1 cellular context compared by ENCODE assay signal in genomic region chr17:72465191-72466024, GRCh38.
TF ChIP-seq lines count a peak whose summit lies in the region.

No MANE protein-coding gene starts in this region.

TF ChIP-seq in HepG2, 621 proteins besides CTCF, POLR2A, EP300 and RAD21 (continued from another document and continues in another):
- TF ChIP-seq ZNF280D (CRISPR knock-in tag; IDR thresholded peaks at IDR 0.05) (no peak), CCDC6 (CRISPR knock-in tag; IDR thresholded peaks at IDR 0.05) (no peak), TFDP1 (CRISPR knock-in tag; IDR thresholded peaks at IDR 0.05; ENCODE audit: borderline replicate concordance) (peak; percentile 25; the same call in 1 of the 2 replicates), FIP1L1 (IDR thresholded peaks at IDR 0.05; ENCODE audit: borderline replicate concordance, insufficient read depth, low read depth, low read length) (no peak), KDM2A (CRISPR knock-in tag; IDR thresholded peaks at IDR 0.05; ENCODE audit: borderline replicate concordance, low read depth) (0 out of 2 replicates have a peak, but pooled peaks have one; percentile 33), KLF12 (CRISPR knock-in tag; IDR thresholded peaks at IDR 0.05; ENCODE audit: borderline replicate concordance) (no peak), SIN3A (IDR thresholded peaks at IDR 0.05; ENCODE audit: borderline replicate concordance, low read depth, low read length) (no peak), PCBP2 (optimal IDR thresholded peaks at IDR 0.05; ENCODE audit: low read depth, low read length, poor library complexity, severe bottlenecking) (peak; percentile 22), ZZZ3 (CRISPR knock-in tag; IDR thresholded peaks at IDR 0.05; ENCODE audit: borderline replicate concordance) (no peak), ZBTB10 (CRISPR knock-in tag; IDR thresholded peaks at IDR 0.05; ENCODE audit: borderline replicate concordance) (no peak), ZNF275 (CRISPR knock-in tag; IDR thresholded peaks at IDR 0.05; ENCODE audit: borderline replicate concordance) (no peak), MEIS1 (CRISPR knock-in tag; IDR thresholded peaks at IDR 0.05; ENCODE audit: borderline replicate concordance) (no peak), ZNF503 (CRISPR knock-in tag; IDR thresholded peaks at IDR 0.05) (no peak; the same call in 1 of the 2 replicates), ZFY (CRISPR knock-in tag; IDR thresholded peaks at IDR 0.05) (no peak), ZNF556 (CRISPR knock-in tag; IDR thresholded peaks at IDR 0.05; ENCODE audit: borderline replicate concordance) (no peak; the same call in 1 of the 2 replicates), NFYB (CRISPR knock-in tag; IDR thresholded peaks at IDR 0.05) (0 out of 2 replicates have a peak, but pooled peaks have one; percentile 28), ZNF773 (CRISPR knock-in tag; IDR thresholded peaks at IDR 0.05; ENCODE audit: borderline replicate concordance) (no peak), ZXDC (CRISPR knock-in tag; IDR thresholded peaks at IDR 0.05) (0 out of 2 replicates have a peak, but pooled peaks have one; percentile 41), ZNF256 (CRISPR knock-in tag; conservative IDR thresholded peaks at IDR 0.05) (no peak), ZNF253 (CRISPR knock-in tag; IDR thresholded peaks at IDR 0.05; ENCODE audit: borderline replicate concordance) (no peak), ZMYM3 (CRISPR knock-in tag; IDR thresholded peaks at IDR 0.05) (peak; percentile 19), ZSCAN9 (CRISPR knock-in tag; IDR thresholded peaks at IDR 0.05; ENCODE audit: borderline replicate concordance) (no peak; the same call in 1 of the 2 replicates), ZNF570 (CRISPR knock-in tag; IDR thresholded peaks at IDR 0.05; ENCODE audit: borderline replicate concordance) (no peak), POLR2G (IDR thresholded peaks at IDR 0.05; ENCODE audit: low read depth, low read length) (peak; percentile 58; the same call in 1 of the 2 replicates), ZNF598 (CRISPR knock-in tag; IDR thresholded peaks at IDR 0.05; ENCODE audit: borderline replicate concordance) (no peak), HNRNPH1 (optimal IDR thresholded peaks at IDR 0.05; ENCODE audit: low read depth, low read length) (no peak), REST (IDR thresholded peaks at IDR 0.05; ENCODE audit: borderline replicate concordance in 1 of 2, low read depth in 1 of 2, low read length in 2 of 2) (no peak; a peak in 1 of 4 replicates), HOXA3 (CRISPR knock-in tag; IDR thresholded peaks at IDR 0.05) (peak; percentile 80; the same call in 1 of the 2 replicates), AGO1 (IDR thresholded peaks at IDR 0.05; ENCODE audit: low read depth, low read length, poor library complexity, severe bottlenecking) (no peak), MEIS2 (CRISPR knock-in tag; IDR thresholded peaks at IDR 0.05) (peak; percentile 79; the same call in 1 of the 2 replicates), ZNF549 (CRISPR knock-in tag; IDR thresholded peaks at IDR 0.05) (no peak), ZNF431 (CRISPR knock-in tag; IDR thresholded peaks at IDR 0.05; ENCODE audit: borderline replicate concordance, low read depth) (no peak), ZNF547 (CRISPR knock-in tag; IDR thresholded peaks at IDR 0.05) (no peak), ZNF264 (CRISPR knock-in tag; IDR thresholded peaks at IDR 0.05) (no peak), ZNF557 (CRISPR knock-in tag; IDR thresholded peaks at IDR 0.05) (no peak), KAT2B (IDR thresholded peaks at IDR 0.05; ENCODE audit: borderline replicate concordance, low read depth, low read length) (no peak), ZNF687 (CRISPR knock-in tag; IDR thresholded peaks at IDR 0.05) (peak; percentile 97), DRAP1 (CRISPR knock-in tag; IDR thresholded peaks at IDR 0.05) (peak; percentile 45)
